Comparison of ENCODE assay signal across 1 cellular context in the genomic region with DNA sequence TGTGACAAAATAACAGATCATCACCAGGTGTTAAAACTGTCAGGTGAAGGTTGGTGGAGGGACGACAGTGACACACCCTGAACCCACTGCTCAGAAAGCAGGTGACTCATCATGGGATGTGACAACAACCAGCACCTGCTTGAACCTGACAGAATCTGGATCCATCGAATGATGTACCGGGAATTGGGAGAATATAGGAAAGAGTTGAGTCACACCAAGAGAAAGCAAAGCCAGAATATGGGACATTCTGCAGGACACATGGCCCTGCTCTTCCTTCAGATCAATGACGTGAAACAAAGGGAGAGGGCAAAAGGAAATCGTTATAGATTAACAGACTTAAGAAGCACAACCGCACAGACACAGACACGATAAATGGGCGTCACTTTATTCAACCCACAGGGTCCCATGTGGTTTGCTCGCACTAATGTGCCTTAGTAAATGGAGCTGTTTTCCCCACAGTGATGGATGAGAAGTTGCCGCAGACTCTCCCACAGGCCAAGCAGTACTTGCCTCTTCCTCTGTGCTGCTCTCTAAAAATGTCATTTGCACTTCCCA.
TF ChIP-seq lines count a peak whose summit lies in the region.

No MANE protein-coding gene starts in this region.

TF ChIP-seq in GM12878, 131 proteins besides CTCF, POLR2A, EP300 and RAD21 (continued from another document):
- TF ChIP-seq, protein P1, sequence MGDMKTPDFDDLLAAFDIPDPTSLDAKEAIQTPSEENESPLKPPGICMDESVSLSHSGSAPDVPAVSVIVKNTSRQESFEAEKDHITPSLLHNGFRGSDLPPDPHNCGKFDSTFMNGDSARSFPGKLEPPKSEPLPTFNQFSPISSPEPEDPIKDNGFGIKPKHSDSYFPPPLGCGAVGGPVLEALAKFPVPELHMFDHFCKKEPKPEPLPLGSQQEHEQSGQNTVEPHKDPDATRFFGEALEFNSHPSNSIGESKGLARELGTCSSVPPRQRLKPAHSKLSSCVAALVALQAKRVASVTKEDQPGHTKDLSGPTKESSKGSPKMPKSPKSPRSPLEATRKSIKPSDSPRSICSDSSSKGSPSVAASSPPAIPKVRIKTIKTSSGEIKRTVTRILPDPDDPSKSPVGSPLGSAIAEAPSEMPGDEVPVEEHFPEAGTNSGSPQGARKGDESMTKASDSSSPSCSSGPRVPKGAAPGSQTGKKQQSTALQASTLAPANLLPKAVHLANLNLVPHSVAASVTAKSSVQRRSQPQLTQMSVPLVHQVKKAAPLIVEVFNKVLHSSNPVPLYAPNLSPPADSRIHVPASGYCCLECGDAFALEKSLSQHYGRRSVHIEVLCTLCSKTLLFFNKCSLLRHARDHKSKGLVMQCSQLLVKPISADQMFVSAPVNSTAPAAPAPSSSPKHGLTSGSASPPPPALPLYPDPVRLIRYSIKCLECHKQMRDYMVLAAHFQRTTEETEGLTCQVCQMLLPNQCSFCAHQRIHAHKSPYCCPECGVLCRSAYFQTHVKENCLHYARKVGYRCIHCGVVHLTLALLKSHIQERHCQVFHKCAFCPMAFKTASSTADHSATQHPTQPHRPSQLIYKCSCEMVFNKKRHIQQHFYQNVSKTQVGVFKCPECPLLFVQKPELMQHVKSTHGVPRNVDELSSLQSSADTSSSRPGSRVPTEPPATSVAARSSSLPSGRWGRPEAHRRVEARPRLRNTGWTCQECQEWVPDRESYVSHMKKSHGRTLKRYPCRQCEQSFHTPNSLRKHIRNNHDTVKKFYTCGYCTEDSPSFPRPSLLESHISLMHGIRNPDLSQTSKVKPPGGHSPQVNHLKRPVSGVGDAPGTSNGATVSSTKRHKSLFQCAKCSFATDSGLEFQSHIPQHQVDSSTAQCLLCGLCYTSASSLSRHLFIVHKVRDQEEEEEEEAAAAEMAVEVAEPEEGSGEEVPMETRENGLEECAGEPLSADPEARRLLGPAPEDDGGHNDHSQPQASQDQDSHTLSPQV (IDR thresholded peaks at IDR 0.05) = no peak
- TF ChIP-seq IKZF2 (IDR thresholded peaks at IDR 0.05) = peak; percentile 71 to 75; a peak in 3 of 4 replicates
- no peak for TF ChIP-seq TAF1 (IDR thresholded peaks at IDR 0.05; ENCODE audit: borderline replicate concordance, low read depth, low read length)
- no peak for TF ChIP-seq NFYA (IDR thresholded peaks at IDR 0.05; ENCODE audit: borderline replicate concordance, low read depth, low read length)
- TF ChIP-seq, protein P2, sequence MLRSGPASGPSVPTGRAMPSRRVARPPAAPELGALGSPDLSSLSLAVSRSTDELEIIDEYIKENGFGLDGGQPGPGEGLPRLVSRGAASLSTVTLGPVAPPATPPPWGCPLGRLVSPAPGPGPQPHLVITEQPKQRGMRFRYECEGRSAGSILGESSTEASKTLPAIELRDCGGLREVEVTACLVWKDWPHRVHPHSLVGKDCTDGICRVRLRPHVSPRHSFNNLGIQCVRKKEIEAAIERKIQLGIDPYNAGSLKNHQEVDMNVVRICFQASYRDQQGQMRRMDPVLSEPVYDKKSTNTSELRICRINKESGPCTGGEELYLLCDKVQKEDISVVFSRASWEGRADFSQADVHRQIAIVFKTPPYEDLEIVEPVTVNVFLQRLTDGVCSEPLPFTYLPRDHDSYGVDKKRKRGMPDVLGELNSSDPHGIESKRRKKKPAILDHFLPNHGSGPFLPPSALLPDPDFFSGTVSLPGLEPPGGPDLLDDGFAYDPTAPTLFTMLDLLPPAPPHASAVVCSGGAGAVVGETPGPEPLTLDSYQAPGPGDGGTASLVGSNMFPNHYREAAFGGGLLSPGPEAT (IDR thresholded peaks at IDR 0.05; ENCODE audit: low read depth) = peak; percentile 69; the same call in 1 of the 2 replicates
- TF ChIP-seq ZZZ3 (IDR thresholded peaks at IDR 0.05; ENCODE audit: control insufficient read depth, insufficient read length, low read depth) = no peak
- peak; percentile 34; the same call in 1 of the 2 replicates for TF ChIP-seq RAD51 (IDR thresholded peaks at IDR 0.05)
- TF ChIP-seq DPF2 (IDR thresholded peaks at IDR 0.05) = peak; percentile 52; the same call in 1 of the 2 replicates
- no peak for TF ChIP-seq STAT3 (IDR thresholded peaks at IDR 0.05; ENCODE audit: low read depth, low read length)
- no peak for TF ChIP-seq SUPT20H (IDR thresholded peaks at IDR 0.05; ENCODE audit: borderline replicate concordance, control insufficient read depth, low read depth, low read length)
- no peak for TF ChIP-seq ZNF622 (IDR thresholded peaks at IDR 0.05)
- 0 out of 2 replicates have a peak, but pooled peaks have one; percentile 4 for TF ChIP-seq MYB (IDR thresholded peaks at IDR 0.05; ENCODE audit: borderline replicate concordance, low read depth, low read length)
- TF ChIP-seq, protein P3, sequence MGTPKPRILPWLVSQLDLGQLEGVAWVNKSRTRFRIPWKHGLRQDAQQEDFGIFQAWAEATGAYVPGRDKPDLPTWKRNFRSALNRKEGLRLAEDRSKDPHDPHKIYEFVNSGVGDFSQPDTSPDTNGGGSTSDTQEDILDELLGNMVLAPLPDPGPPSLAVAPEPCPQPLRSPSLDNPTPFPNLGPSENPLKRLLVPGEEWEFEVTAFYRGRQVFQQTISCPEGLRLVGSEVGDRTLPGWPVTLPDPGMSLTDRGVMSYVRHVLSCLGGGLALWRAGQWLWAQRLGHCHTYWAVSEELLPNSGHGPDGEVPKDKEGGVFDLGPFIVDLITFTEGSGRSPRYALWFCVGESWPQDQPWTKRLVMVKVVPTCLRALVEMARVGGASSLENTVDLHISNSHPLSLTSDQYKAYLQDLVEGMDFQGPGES (IDR thresholded peaks at IDR 0.05) = no peak
- TF ChIP-seq SP1 (IDR thresholded peaks at IDR 0.05; ENCODE audit: low read depth, low read length) = no peak
- TF ChIP-seq, protein P4, sequence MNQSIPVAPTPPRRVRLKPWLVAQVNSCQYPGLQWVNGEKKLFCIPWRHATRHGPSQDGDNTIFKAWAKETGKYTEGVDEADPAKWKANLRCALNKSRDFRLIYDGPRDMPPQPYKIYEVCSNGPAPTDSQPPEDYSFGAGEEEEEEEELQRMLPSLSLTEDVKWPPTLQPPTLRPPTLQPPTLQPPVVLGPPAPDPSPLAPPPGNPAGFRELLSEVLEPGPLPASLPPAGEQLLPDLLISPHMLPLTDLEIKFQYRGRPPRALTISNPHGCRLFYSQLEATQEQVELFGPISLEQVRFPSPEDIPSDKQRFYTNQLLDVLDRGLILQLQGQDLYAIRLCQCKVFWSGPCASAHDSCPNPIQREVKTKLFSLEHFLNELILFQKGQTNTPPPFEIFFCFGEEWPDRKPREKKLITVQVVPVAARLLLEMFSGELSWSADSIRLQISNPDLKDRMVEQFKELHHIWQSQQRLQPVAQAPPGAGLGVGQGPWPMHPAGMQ (IDR thresholded peaks at IDR 0.05; ENCODE audit: borderline replicate concordance) = no peak
- no peak for TF ChIP-seq GABPA (IDR thresholded peaks at IDR 0.05; ENCODE audit: low read depth)
- no peak for TF ChIP-seq RBBP5 (conservative IDR thresholded peaks at IDR 0.05)
- TF ChIP-seq, protein P5, sequence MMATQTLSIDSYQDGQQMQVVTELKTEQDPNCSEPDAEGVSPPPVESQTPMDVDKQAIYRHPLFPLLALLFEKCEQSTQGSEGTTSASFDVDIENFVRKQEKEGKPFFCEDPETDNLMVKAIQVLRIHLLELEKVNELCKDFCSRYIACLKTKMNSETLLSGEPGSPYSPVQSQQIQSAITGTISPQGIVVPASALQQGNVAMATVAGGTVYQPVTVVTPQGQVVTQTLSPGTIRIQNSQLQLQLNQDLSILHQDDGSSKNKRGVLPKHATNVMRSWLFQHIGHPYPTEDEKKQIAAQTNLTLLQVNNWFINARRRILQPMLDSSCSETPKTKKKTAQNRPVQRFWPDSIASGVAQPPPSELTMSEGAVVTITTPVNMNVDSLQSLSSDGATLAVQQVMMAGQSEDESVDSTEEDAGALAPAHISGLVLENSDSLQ (IDR thresholded peaks at IDR 0.05) = no peak
- TF ChIP-seq MEF2B (IDR thresholded peaks at IDR 0.05; ENCODE audit: partially characterized antibody, poor library complexity, severe bottlenecking) = peak; percentile 75
- TF ChIP-seq MYC (IDR thresholded peaks at IDR 0.05; ENCODE audit: insufficient read depth, insufficient read length, insufficient replicate concordance, low read length, severe bottlenecking) = no peak
- peak; percentile 61 for TF ChIP-seq ATF7 (IDR thresholded peaks at IDR 0.05; ENCODE audit: low read depth)
- no peak for TF ChIP-seq CBFB (IDR thresholded peaks at IDR 0.05; ENCODE audit: low read depth)
- TF ChIP-seq, protein P6, sequence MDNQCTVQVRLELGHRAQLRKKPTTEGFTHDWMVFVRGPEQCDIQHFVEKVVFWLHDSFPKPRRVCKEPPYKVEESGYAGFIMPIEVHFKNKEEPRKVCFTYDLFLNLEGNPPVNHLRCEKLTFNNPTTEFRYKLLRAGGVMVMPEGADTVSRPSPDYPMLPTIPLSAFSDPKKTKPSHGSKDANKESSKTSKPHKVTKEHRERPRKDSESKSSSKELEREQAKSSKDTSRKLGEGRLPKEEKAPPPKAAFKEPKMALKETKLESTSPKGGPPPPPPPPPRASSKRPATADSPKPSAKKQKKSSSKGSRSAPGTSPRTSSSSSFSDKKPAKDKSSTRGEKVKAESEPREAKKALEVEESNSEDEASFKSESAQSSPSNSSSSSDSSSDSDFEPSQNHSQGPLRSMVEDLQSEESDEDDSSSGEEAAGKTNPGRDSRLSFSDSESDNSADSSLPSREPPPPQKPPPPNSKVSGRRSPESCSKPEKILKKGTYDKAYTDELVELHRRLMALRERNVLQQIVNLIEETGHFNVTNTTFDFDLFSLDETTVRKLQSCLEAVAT (IDR thresholded peaks at IDR 0.05) = peak; percentile 34; the same call in 1 of the 2 replicates
- no peak for TF ChIP-seq TCF3 (IDR thresholded peaks at IDR 0.05; ENCODE audit: borderline replicate concordance, insufficient read depth, low read depth, low read length)
- TF ChIP-seq MXI1 (IDR thresholded peaks at IDR 0.05; ENCODE audit: low read depth, low read length) = no peak; the same call in 1 of the 2 replicates
- no peak for TF ChIP-seq SMAD5 (IDR thresholded peaks at IDR 0.05; ENCODE audit: low read depth)
- TF ChIP-seq IKZF1 (conservative IDR thresholded peaks at IDR 0.05) = peak; percentile 77
- peak; percentile 69 for TF ChIP-seq MTA2 (IDR thresholded peaks at IDR 0.05; ENCODE audit: low read depth)
- TF ChIP-seq NBN (IDR thresholded peaks at IDR 0.05) = peak; percentile 58; the same call in 1 of the 2 replicates
- TF ChIP-seq, protein P7, sequence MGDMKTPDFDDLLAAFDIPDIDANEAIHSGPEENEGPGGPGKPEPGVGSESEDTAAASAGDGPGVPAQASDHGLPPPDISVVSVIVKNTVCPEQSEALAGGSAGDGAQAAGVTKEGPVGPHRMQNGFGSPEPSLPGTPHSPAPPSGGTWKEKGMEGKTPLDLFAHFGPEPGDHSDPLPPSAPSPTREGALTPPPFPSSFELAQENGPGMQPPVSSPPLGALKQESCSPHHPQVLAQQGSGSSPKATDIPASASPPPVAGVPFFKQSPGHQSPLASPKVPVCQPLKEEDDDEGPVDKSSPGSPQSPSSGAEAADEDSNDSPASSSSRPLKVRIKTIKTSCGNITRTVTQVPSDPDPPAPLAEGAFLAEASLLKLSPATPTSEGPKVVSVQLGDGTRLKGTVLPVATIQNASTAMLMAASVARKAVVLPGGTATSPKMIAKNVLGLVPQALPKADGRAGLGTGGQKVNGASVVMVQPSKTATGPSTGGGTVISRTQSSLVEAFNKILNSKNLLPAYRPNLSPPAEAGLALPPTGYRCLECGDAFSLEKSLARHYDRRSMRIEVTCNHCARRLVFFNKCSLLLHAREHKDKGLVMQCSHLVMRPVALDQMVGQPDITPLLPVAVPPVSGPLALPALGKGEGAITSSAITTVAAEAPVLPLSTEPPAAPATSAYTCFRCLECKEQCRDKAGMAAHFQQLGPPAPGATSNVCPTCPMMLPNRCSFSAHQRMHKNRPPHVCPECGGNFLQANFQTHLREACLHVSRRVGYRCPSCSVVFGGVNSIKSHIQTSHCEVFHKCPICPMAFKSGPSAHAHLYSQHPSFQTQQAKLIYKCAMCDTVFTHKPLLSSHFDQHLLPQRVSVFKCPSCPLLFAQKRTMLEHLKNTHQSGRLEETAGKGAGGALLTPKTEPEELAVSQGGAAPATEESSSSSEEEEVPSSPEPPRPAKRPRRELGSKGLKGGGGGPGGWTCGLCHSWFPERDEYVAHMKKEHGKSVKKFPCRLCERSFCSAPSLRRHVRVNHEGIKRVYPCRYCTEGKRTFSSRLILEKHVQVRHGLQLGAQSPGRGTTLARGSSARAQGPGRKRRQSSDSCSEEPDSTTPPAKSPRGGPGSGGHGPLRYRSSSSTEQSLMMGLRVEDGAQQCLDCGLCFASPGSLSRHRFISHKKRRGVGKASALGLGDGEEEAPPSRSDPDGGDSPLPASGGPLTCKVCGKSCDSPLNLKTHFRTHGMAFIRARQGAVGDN (IDR thresholded peaks at IDR 0.05) = peak; percentile 58; the same call in 1 of the 2 replicates
- no peak for TF ChIP-seq IRF4 (IDR thresholded peaks at IDR 0.05; ENCODE audit: low read depth, low read length)
- TF ChIP-seq YY1 (IDR thresholded peaks at IDR 0.05; ENCODE audit: low read depth, low read length) = no peak
- TF ChIP-seq LARP7 (IDR thresholded peaks at IDR 0.05) = no peak
TF ChIP-seq in GM12878: peak in this region for 15.
